8 cellular contexts compared by ENCODE assay signal in the genomic region with DNA sequence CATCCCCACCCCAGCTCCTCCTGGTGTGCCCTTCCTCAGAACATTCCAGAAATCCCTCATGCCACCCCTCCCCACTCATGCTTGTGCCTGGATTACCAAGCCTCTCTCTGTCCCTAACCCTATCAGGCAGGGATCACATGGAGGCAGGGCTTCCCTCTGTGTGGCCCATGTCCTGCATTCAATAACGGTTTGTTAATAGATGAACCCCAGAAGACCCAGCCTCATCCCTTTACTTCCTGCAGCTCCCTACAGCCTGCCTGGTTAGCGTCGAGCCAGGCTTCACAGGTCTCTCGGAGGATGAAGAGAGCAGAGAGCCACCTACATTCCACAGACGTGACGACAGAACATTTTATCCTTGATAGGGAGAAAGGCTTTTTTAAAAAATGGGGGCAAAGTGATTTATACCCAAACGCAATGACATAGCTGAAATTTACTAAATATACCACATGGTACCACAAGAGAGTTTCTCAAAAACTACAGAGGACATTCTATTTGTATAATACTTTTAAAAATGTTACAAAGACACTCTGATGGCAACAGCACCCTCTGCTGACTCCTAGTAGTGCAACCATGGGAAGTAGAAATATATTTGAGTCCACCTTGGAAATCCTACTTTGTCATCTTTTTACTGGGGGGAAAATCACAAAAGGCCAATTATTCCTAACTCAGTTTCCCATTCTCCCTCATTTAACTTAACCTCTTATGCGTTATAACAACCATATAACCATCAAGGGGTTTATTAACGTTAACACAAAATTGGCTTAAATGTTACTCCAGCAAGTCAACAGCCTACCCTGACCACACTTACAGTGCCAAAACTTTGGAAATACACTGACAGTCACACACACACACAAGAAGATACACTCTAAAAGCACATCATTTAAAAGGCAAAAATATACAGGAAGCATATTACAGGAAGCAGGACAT. TPM values are rescaled to one million over a fixed set of nuclear protein-coding genes. Genes with fewer than 3 reads are reported as not detected.
DNase-seq lines count a peak whose midpoint lies in the region; ATAC-seq and TF ChIP-seq lines count a peak whose summit lies in the region.

No MANE protein-coding gene starts in this region.

- TF ChIP-seq POLR2A in IMR-90 (IDR thresholded peaks at IDR 0.05; ENCODE audit: low read depth, low read length) = no peak

- H3K4me2 ChIP-seq in IMR-90 (ENCODE audit: low read depth, low read length) = no peak overlapping the region

- peak overlapping the region; percentile 73 for H3K4ac ChIP-seq in IMR-90 (ENCODE audit: low read depth, low read length)

- peak overlapping the region; percentile 91 for H4K5ac ChIP-seq in IMR-90 (ENCODE audit: low read depth, low read length)

- peak; percentile 85 for TF ChIP-seq RAD21 in IMR-90 (IDR thresholded peaks at IDR 0.05; ENCODE audit: low read length)

- TF ChIP-seq CTCF in IMR-90 (conservative IDR thresholded peaks at IDR 0.05; ENCODE audit: low read depth, low read length) = peak; percentile 89
- peak; percentile 87 for TF ChIP-seq CTCF in VCaP (conservative IDR thresholded peaks at IDR 0.05)
- TF ChIP-seq CTCF in right atrium auricular region (IDR thresholded peaks at IDR 0.05) = peak; percentile 42 to 61

- 0 out of 2 replicates have a peak overlapping the region, but pooled peaks have one; percentile 9 for H3K9ac ChIP-seq in IMR-90 (ENCODE audit: low read depth, low read length)

- POLR2A ChIA-PET in activated CD4-positive, alpha-beta memory T cell treated with anti-CD3 and anti-CD28 coated beads for 36 hours (lab: Charles Lee) = no interaction called here
- POLR2A ChIA-PET in activated CD4-positive, alpha-beta memory T cell treated with anti-CD3 and anti-CD28 coated beads, Interleukin-2, amount 10 ng/mL, durations not matched to agents 7 days and 5 days (lab: Charles Lee) = no interaction called here
- POLR2A ChIA-PET in IMR-90 (lab: Charles Lee; ENCODE audit: unreplicated experiment) = no interaction called here

- in situ Hi-C loops in IMR-90 (cut with MboI; ENCODE audit: low sequenced_read_pairs) = loop anchor here (5.0 kb wide), 1 partner anchor 1355 kb away; no protein-coding TSS in a partner anchor

- peak; percentile 63 for ATAC-seq in IMR-90 (ENCODE audit: low read depth)
- ATAC-seq in stimulated activated naive CD8-positive, alpha-beta T cell treated with anti-CD3 and anti-CD28 coated beads, Interleukin-15, amount 100 ng/mL, for 72 hours = peak; percentile 62
- no peak for ATAC-seq in GM19397 (IDR thresholded peaks at IDR 0.05; ENCODE audit: unreplicated experiment)
- ATAC-seq in HG03045 (IDR thresholded peaks at IDR 0.05; ENCODE audit: unreplicated experiment) = no peak

- H3K36me3 ChIP-seq in IMR-90 (ENCODE audit: control insufficient read depth, insufficient read depth, low read length) (no peaks in the 10 kb centered on the region), right atrium auricular region (no peaks in the 10 kb centered on the region)

- no peaks in the 10 kb centered on the region for H3K4me1 Mint-ChIP-seq in activated CD4-positive, alpha-beta memory T cell treated with anti-CD3 and anti-CD28 coated beads for 36 hours (ENCODE audit: low read depth)
- H3K4me1 Mint-ChIP-seq in activated CD4-positive, alpha-beta memory T cell treated with anti-CD3 and anti-CD28 coated beads, Interleukin-2, amount 10 ng/mL, durations not matched to agents 7 days and 5 days = no peaks in the 10 kb centered on the region
- H3K4me1 Mint-ChIP-seq in stimulated activated naive CD8-positive, alpha-beta T cell treated with anti-CD3 and anti-CD28 coated beads, Interleukin-15, amount 100 ng/mL, for 72 hours = peaks cover 27% of the 10 kb centered on the region

- H2AK9ac ChIP-seq in IMR-90 (replicated peaks; ENCODE audit: low read depth, low read length, poor library complexity) = peak overlapping the region; percentile 87

- H3K14ac ChIP-seq in IMR-90 (replicated peaks; ENCODE audit: low read depth, low read length) = peak overlapping the region; percentile 7

- no TSS peak for BruUV-seq in IMR-90 (replicated peaks; lab: Mats Ljungman, UMichigan)

- H2BK120ac ChIP-seq in IMR-90 (ENCODE audit: low read depth, low read length) = peak overlapping the region; percentile 89

- H3K56ac ChIP-seq in IMR-90 (ENCODE audit: extremely low read depth, insufficient read depth, low read length) = no peak overlapping the region

- peaks cover 7% of the 10 kb centered on the region; the same call in 1 of the 2 replicates for H3K9me1 ChIP-seq in IMR-90 (ENCODE audit: insufficient read depth, low read length)

- H4K8ac ChIP-seq in IMR-90 (ENCODE audit: low read depth in 2 of 2, low read length in 2 of 2) = peak overlapping the region; percentile 71 to 76; a peak in 3 of 4 replicates

- H2BK15ac ChIP-seq in IMR-90 (ENCODE audit: low read depth, low read length) = peak overlapping the region; percentile 84; the same call in 2 of the 3 replicates

- dilution Hi-C loops in IMR-90 (cut with HindIII; ENCODE audit: low sequenced_read_pairs, unreplicated experiment) = no loop called here

- H3K23ac ChIP-seq in IMR-90 (ENCODE audit: low read depth, low read length) = no peak overlapping the region; the same call in 1 of the 2 replicates

- peak overlapping the region; percentile 85 for H2BK20ac ChIP-seq in IMR-90 (ENCODE audit: low read depth, low read length)

- no peaks in the 10 kb centered on the region for H3K27me3 ChIP-seq in IMR-90 (ENCODE audit: control insufficient read depth, insufficient read depth, low read length)
- no peaks in the 10 kb centered on the region for H3K27me3 ChIP-seq in right atrium auricular region

- peak overlapping the region; percentile 75; the same call in 1 of the 2 replicates for H2AK5ac ChIP-seq in IMR-90 (ENCODE audit: low read depth, low read length)

- H3K36me3 Mint-ChIP-seq in activated CD4-positive, alpha-beta memory T cell treated with anti-CD3 and anti-CD28 coated beads for 36 hours = no peaks in the 10 kb centered on the region
- H3K36me3 Mint-ChIP-seq in activated CD4-positive, alpha-beta memory T cell treated with anti-CD3 and anti-CD28 coated beads, Interleukin-2, amount 10 ng/mL, durations not matched to agents 7 days and 5 days (ENCODE audit: low read depth) = no peaks in the 10 kb centered on the region

- H4K20me1 ChIP-seq in IMR-90 (ENCODE audit: insufficient read depth, low read length) = no peaks in the 10 kb centered on the region

- H3K79me1 ChIP-seq in IMR-90 (ENCODE audit: low read depth in 1 of 2, low read length in 2 of 2) = no peaks in the 10 kb centered on the region

- H3K4me3 Mint-ChIP-seq in activated CD4-positive, alpha-beta memory T cell treated with anti-CD3 and anti-CD28 coated beads for 36 hours = no peak overlapping the region
- no peak overlapping the region for H3K4me3 Mint-ChIP-seq in activated CD4-positive, alpha-beta memory T cell treated with anti-CD3 and anti-CD28 coated beads, Interleukin-2, amount 10 ng/mL, durations not matched to agents 7 days and 5 days
- H3K4me3 Mint-ChIP-seq in stimulated activated naive CD8-positive, alpha-beta T cell treated with anti-CD3 and anti-CD28 coated beads, Interleukin-15, amount 100 ng/mL, for 72 hours = no peak overlapping the region

- peak overlapping the region; percentile 36 for H2BK5ac ChIP-seq in IMR-90 (ENCODE audit: low read depth, low read length, poor library complexity, severe bottlenecking)

- no peak overlapping the region for H3K4me3 ChIP-seq in IMR-90 (ENCODE audit: insufficient read depth, low read depth, low read length)
- H3K4me3 ChIP-seq in right atrium auricular region = no peak overlapping the region

- no peaks in the 10 kb centered on the region for H3K27me3 Mint-ChIP-seq in activated CD4-positive, alpha-beta memory T cell treated with anti-CD3 and anti-CD28 coated beads for 36 hours
- H3K27me3 Mint-ChIP-seq in activated CD4-positive, alpha-beta memory T cell treated with anti-CD3 and anti-CD28 coated beads, Interleukin-2, amount 10 ng/mL, durations not matched to agents 7 days and 5 days = peaks cover 3% of the 10 kb centered on the region
- no peaks in the 10 kb centered on the region for H3K27me3 Mint-ChIP-seq in stimulated activated naive CD8-positive, alpha-beta T cell treated with anti-CD3 and anti-CD28 coated beads, Interleukin-15, amount 100 ng/mL, for 72 hours

- intact Hi-C loops in activated CD4-positive, alpha-beta memory T cell treated with anti-CD3 and anti-CD28 coated beads for 36 hours (cut with micrococcal nuclease) = loop anchor here (1.0 kb wide), 2 partner anchors 35 to 77 kb away; no protein-coding TSS in a partner anchor
- intact Hi-C loops in IMR-90 (cut with micrococcal nuclease) = loop anchor here (1.0 to 10.0 kb wide), 6 partner anchors 275 to 1355 kb away; no protein-coding TSS in a partner anchor

- peak overlapping the region; percentile 89 for H2AFZ ChIP-seq in IMR-90 (replicated peaks; ENCODE audit: low read length, poor library complexity)

- H3K9me3 ChIP-seq in IMR-90 (ENCODE audit: control insufficient read depth, insufficient read depth, low read length) (peaks cover 3% of the 10 kb centered on the region; the same call in 1 of the 2 replicates), right atrium auricular region (peaks cover 0 to 9% of the 10 kb centered on the region in 2 donors)

- H3K27ac ChIP-seq in IMR-90 (ENCODE audit: insufficient read depth, low read length) (peak overlapping the region; percentile 20; the same call in 1 of the 2 replicates), VCaP (no peak overlapping the region), right atrium auricular region (no peak overlapping the region)

- peaks cover 8% of the 10 kb centered on the region for H3K9me3 Mint-ChIP-seq in activated CD4-positive, alpha-beta memory T cell treated with anti-CD3 and anti-CD28 coated beads for 36 hours
- no peaks in the 10 kb centered on the region for H3K9me3 Mint-ChIP-seq in activated CD4-positive, alpha-beta memory T cell treated with anti-CD3 and anti-CD28 coated beads, Interleukin-2, amount 10 ng/mL, durations not matched to agents 7 days and 5 days
- H3K9me3 Mint-ChIP-seq in stimulated activated naive CD8-positive, alpha-beta T cell treated with anti-CD3 and anti-CD28 coated beads, Interleukin-15, amount 100 ng/mL, for 72 hours = peaks cover 0 to 10% of the 10 kb centered on the region in 2 donors

- peak overlapping the region; percentile 70 for H4K91ac ChIP-seq in IMR-90 (ENCODE audit: insufficient read depth, low read depth, low read length)

- H3K27ac Mint-ChIP-seq in activated CD4-positive, alpha-beta memory T cell treated with anti-CD3 and anti-CD28 coated beads for 36 hours = no peak overlapping the region
- no peak overlapping the region for H3K27ac Mint-ChIP-seq in activated CD4-positive, alpha-beta memory T cell treated with anti-CD3 and anti-CD28 coated beads, Interleukin-2, amount 10 ng/mL, durations not matched to agents 7 days and 5 days
- peak overlapping the region in 1 of 2 donors; percentile 43 for H3K27ac Mint-ChIP-seq in stimulated activated naive CD8-positive, alpha-beta T cell treated with anti-CD3 and anti-CD28 coated beads, Interleukin-15, amount 100 ng/mL, for 72 hours

- CTCF ChIA-PET in activated CD4-positive, alpha-beta memory T cell treated with anti-CD3 and anti-CD28 coated beads for 36 hours (lab: Charles Lee) = interaction anchor here (0.6 to 2.7 kb wide), 5 partner anchors 34 to 1354 kb away, joined by 3 to 9 read pairs (median 4); no protein-coding TSS in a partner anchor
- CTCF ChIA-PET in activated CD4-positive, alpha-beta memory T cell treated with anti-CD3 and anti-CD28 coated beads, Interleukin-2, amount 10 ng/mL, durations not matched to agents 7 days and 5 days (lab: Charles Lee) = interaction anchor here (1.0 to 1.8 kb wide), 2 partner anchors 35 kb away, joined by 3 to 5 read pairs; no protein-coding TSS in a partner anchor
- CTCF ChIA-PET in IMR-90 (lab: Yijun Ruan, JAX) = interaction anchor here (0.6 to 1.2 kb wide), 4 partner anchors 23 to 1354 kb away, joined by 3 to 7 read pairs (median 4); no protein-coding TSS in a partner anchor

- DNase-seq in activated CD4-positive, alpha-beta memory T cell treated with anti-CD3 and anti-CD28 coated beads for 36 hours = peak; percentile 27
- DNase-seq in activated CD4-positive, alpha-beta memory T cell treated with anti-CD3 and anti-CD28 coated beads, Interleukin-2, amount 10 ng/mL, durations not matched to agents 7 days and 5 days = no peak
- peak; percentile 65 for DNase-seq in IMR-90
- DNase-seq in right atrium auricular region (ENCODE audit: low spot score) = no peak
- DNase-seq in stimulated activated naive CD8-positive, alpha-beta T cell treated with anti-CD3 and anti-CD28 coated beads, Interleukin-15, amount 100 ng/mL, for 72 hours = no peak

- H3K4me1 ChIP-seq in IMR-90 (ENCODE audit: control insufficient read depth, insufficient read depth, low read length) (peaks cover 11% of the 10 kb centered on the region), right atrium auricular region (peaks cover 0 to 6% of the 10 kb centered on the region in 2 donors)

- WGBS in IMR-90 (ENCODE audit: extremely low coverage in 2 of 2, insufficient read length in 1 of 2), 2 experiments = no CpG with 5 or more reads among the region's 9 CpGs

- H3K18ac ChIP-seq in IMR-90 (ENCODE audit: low read depth, low read length) = peak overlapping the region; percentile 87

RNA-seq across cellular contexts. Expression of a gene that starts 30.7 kb away (rescaled TPM):
- under 1 TPM; 0.67 to 0.75 TPM for total RNA-seq in activated CD4-positive, alpha-beta memory T cell treated with anti-CD3 and anti-CD28 coated beads for 36 hours
- total RNA-seq in activated CD4-positive, alpha-beta memory T cell treated with anti-CD3 and anti-CD28 coated beads, Interleukin-2, amount 10 ng/mL, durations not matched to agents 7 days and 5 days = 1 to 10 TPM in 1 of 2 experiments, under 1 TPM in 1; 0.60 to 1.1 TPM
- total RNA-seq in IMR-90 (2012; rRNA removed) (0.90 and 1.1 TPM in 2 replicates), right atrium auricular region (under 1 TPM in 1 of 2 donors, not detected in 1; 0.30 TPM)
- 1.5 and 2.0 TPM in 2 replicates for polyA plus RNA-seq in IMR-90 (2012; rRNA removed)
- polyA plus RNA-seq in IMR-90 (2012; cell fraction: cytosol; rRNA removed) = 0.51 and 0.62 TPM in 2 replicates
- 0.67 and 6.4 TPM in 2 replicates for polyA plus RNA-seq in IMR-90 (2012; cell fraction: nucleus; rRNA removed; ENCODE audit: low replicate concordance)

RNA-seq across cellular contexts. Expression of a gene that starts 31.4 kb away (rescaled TPM):
- 10 to 100 TPM; 37.1 to 38.3 TPM for total RNA-seq in activated CD4-positive, alpha-beta memory T cell treated with anti-CD3 and anti-CD28 coated beads for 36 hours
- 10 to 100 TPM; 18.4 to 18.7 TPM for total RNA-seq in activated CD4-positive, alpha-beta memory T cell treated with anti-CD3 and anti-CD28 coated beads, Interleukin-2, amount 10 ng/mL, durations not matched to agents 7 days and 5 days
- total RNA-seq in IMR-90 (2012; rRNA removed) (41.9 and 42.8 TPM in 2 replicates), right atrium auricular region (10 to 100 TPM; 56.5 to 71.8 TPM)
- 41.5 and 52.7 TPM in 2 replicates for polyA plus RNA-seq in IMR-90 (2012; rRNA removed)
- polyA plus RNA-seq in IMR-90 (2012; cell fraction: cytosol; rRNA removed) = 11.2 and 15.8 TPM in 2 replicates
- 7.0 and 45.7 TPM in 2 replicates for polyA plus RNA-seq in IMR-90 (2012; cell fraction: nucleus; rRNA removed; ENCODE audit: low replicate concordance)

Comparison
In these comparisons a context has a peak if more than half of its experiments do, and no peak if none do; other contexts are left out.
1. DNase-seq: peak in activated CD4-positive, alpha-beta memory T cell treated with anti-CD3 and anti-CD28 coated beads for 36 hours (single experiment) and IMR-90 (single experiment); none in activated CD4-positive, alpha-beta memory T cell treated with anti-CD3 and anti-CD28 coated beads, Interleukin-2, amount 10 ng/mL, durations not matched to agents 7 days and 5 days (single experiment), right atrium auricular region (single experiment) and stimulated activated naive CD8-positive, alpha-beta T cell treated with anti-CD3 and anti-CD28 coated beads, Interleukin-15, amount 100 ng/mL, for 72 hours (0 of 2).
2. ATAC-seq: peak in IMR-90 (single experiment) and stimulated activated naive CD8-positive, alpha-beta T cell treated with anti-CD3 and anti-CD28 coated beads, Interleukin-15, amount 100 ng/mL, for 72 hours (single experiment); none in GM19397 (single experiment) and HG03045 (single experiment).
3. Peak in every context shown above with its lines, with median percentiles within 50 percentile points of each other: CTCF ChIP-seq.